Comparison of ENCODE assay signal across 25 cellular contexts in genomic region chr2:173690349-173690748, GRCh38.
"Had no signal": no experiment of that assay in that cellular context is flagged by ENCODE, and none has a peak within 500 bp of the region (broad histone marks: within the 10 kb centered on the region; RNA-seq: fewer than 3 reads in every experiment).

No MANE protein-coding gene starts in this region.

- H3K4me3 ChIP-seq: heart right ventricle, lower lobe of right lung, neural progenitor cell, prostate gland, skin epidermis, spleen, testis, tibial artery had no signal

- H3K4me1 ChIP-seq: heart right ventricle, lower lobe of right lung, prostate gland, spleen, testis, tibial artery had no signal

- H3K9ac ChIP-seq: neural progenitor cell had no signal

- H3K27me3 ChIP-seq: heart right ventricle, neural progenitor cell, spleen, testis, tibial artery had no signal

- H3K9me3 ChIP-seq: heart right ventricle, lower lobe of right lung, prostate gland, testis, tibial artery had no signal

- ATAC-seq: effector memory CD8-positive, alpha-beta T cell; heart right ventricle; left ventricle myocardium superior; lower lobe of right lung; naive thymus-derived CD4-positive, alpha-beta T cell; right cardiac atrium; stimulated activated memory B cell treated with anti-CD40 and anti-IgM and Interleukin-4, amounts not matched to agents 10 μg/mL and 1 μg/mL and 100 μg/mL, for 72 hours; stimulated activated naive CD8-positive, alpha-beta T cell treated with anti-CD3 and anti-CD28 coated beads, Interleukin-15, Interleukin-2, amounts not matched to agents 100 U/mL and 50 U/mL, for 24 hours had no signal

- H2AFZ ChIP-seq: neural progenitor cell had no signal

- H3K4me2 ChIP-seq: neural progenitor cell had no signal

- DNase-seq: cortex of kidney; effector memory CD8-positive, alpha-beta T cell; foreskin melanocyte; glutamatergic neuron; heart right ventricle; hypothalamus; immature natural killer cell; islet precursor cell; left ventricle myocardium superior; lower lobe of right lung; mesenchymal stem cell; midbrain; naive thymus-derived CD4-positive, alpha-beta T cell; right cardiac atrium; spleen; stimulated activated CD4-positive, alpha-beta T cell treated with anti-CD3 and anti-CD28 coated beads, Interleukin-4, amount 100 ng/mL, for 4 hours; stimulated activated naive CD8-positive, alpha-beta T cell treated with anti-CD3 and anti-CD28 coated beads, Interleukin-15, Interleukin-2, amounts not matched to agents 100 U/mL and 50 U/mL, for 24 hours; substantia nigra; testis; tibial artery had no signal

- H3K27ac ChIP-seq: heart right ventricle, lower lobe of right lung, neural progenitor cell, prostate gland, skin epidermis, spleen, testis, tibial artery had no signal

- H3K36me3 ChIP-seq: heart right ventricle, lower lobe of right lung, neural progenitor cell, prostate gland, spleen, tibial artery had no signal

- FAIRE-seq: endometrium had no signal
